In the genomic region with DNA sequence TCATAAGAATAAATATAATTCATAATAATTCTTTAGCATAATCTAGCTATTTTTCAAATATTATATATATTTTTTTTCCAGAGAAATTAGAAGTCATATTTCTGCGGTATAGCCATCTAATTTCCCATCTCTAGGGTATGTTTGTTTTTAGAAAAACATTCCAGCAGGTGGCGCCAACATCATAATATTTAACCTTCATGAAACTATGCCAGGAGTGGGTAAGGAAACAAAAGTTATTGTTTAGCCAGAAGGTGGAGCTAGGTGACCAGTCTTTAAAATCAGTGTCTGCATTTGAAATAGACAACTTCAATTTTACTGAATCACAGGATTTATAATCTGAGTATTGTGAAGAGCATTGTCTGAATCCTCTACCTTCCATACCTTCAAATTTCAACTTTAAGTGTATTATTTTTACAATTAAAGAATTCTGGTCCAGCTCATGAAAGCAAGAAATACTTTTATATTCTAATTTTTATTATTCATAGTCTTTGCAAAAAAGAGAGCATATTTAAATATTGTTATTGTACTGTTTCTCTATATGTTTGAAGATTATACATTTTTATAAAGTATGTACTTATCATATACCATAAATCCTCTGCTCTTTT, we compare ENCODE assay signal across 9 cellular contexts. TPM values are rescaled to one million over a fixed set of nuclear protein-coding genes. Genes with fewer than 3 reads are reported as not detected.
A peak's percentile ranks its signal among the peaks of the same experiment; 100 is the strongest.
DNase-seq lines count a peak whose midpoint lies in the region; ATAC-seq, FAIRE-seq and TF ChIP-seq lines count a peak whose summit lies in the region.
"Had no signal": no experiment of that assay in that cellular context is flagged by ENCODE, and none has a peak within 500 bp of the region (broad histone marks: within the 10 kb centered on the region; RNA-seq: fewer than 3 reads in every experiment).

No MANE protein-coding gene starts in this region.

- H3K9me3 ChIP-seq in MG63 (no peaks in the 10 kb centered on the region), pancreas (no peaks in the 10 kb centered on the region), aorta (ENCODE audit: control insufficient read depth, low read length) (no peaks in the 10 kb centered on the region)

- H3K4me1 ChIP-seq in pancreas (no peaks in the 10 kb centered on the region), aorta (ENCODE audit: control insufficient read depth in 1 of 2, insufficient read depth in 2 of 2, low read length in 2 of 2) (no peaks in the 10 kb centered on the region)

- H3K36me3 Mint-ChIP-seq in activated T-helper 1 cell treated with anti-CD3 and anti-CD28 coated beads, Interleukin-12 subunit alpha, Interleukin-12 subunit beta, Interleukin-2, Interleukin-4 antibody, amounts not matched to agents 30 ng/mL and 10 ng/mL and 1 ng/mL, durations not matched to agents 14 hours and 24 hours and 36 hours (ENCODE audit: low read depth), result no peaks in the 10 kb centered on the region

- H3K36me3 ChIP-seq in MG63 (no peaks in the 10 kb centered on the region), pancreas (no peaks in the 10 kb centered on the region), aorta (ENCODE audit: control insufficient read depth in 1 of 2, insufficient read depth in 2 of 2, low read length in 1 of 2) (no peaks in the 10 kb centered on the region)

- TF ChIP-seq CTCF in GM12872 (IDR thresholded peaks at IDR 0.05; ENCODE audit: insufficient read depth, low read depth, low read length), result peak; percentile 58
- TF ChIP-seq CTCF in foreskin fibroblast (IDR thresholded peaks at IDR 0.05; ENCODE audit: low read depth, low read length), result peak; percentile 63
- TF ChIP-seq CTCF in pancreas (IDR thresholded peaks at IDR 0.05), result peak; percentile 50 to 78 (median 65)

- 1 to 3% methylated on average over 2 of the region's 2 CpGs for WGBS in pancreas, 2 donors
- WGBS in aorta, 2 donors, result 1 to 3% methylated on average over 2 of the region's 2 CpGs

- peak; percentile 44 for DNase-seq in HEK293T (ENCODE audit: extremely low spot score)
- peak; percentile 5 for DNase-seq in MG63
- peak; percentile 73 for DNase-seq in RPMI7951 (ENCODE audit: low read depth)
- DNase-seq in activated T-helper 1 cell treated with anti-CD3 and anti-CD28 coated beads, Interleukin-12 subunit alpha, Interleukin-12 subunit beta, Interleukin-2, Interleukin-4 antibody, amounts not matched to agents 30 ng/mL and 10 ng/mL and 1 ng/mL, durations not matched to agents 14 hours and 24 hours and 36 hours (ENCODE audit: low spot score), result peak; percentile 48
- peak; percentile 52 to 85 for DNase-seq in foreskin fibroblast
- DNase-seq in pancreas, result peak in 5 of 6 donors; percentile 50 to 76 (median 59)
- no peak for DNase-seq in aorta

- ATAC-seq in pancreas (peak; percentile 86 to 99 (median 96)), aorta (ENCODE audit: low FRiP score) (peak; percentile 85)

- H3K4me3 Mint-ChIP-seq in activated T-helper 1 cell treated with anti-CD3 and anti-CD28 coated beads, Interleukin-12 subunit alpha, Interleukin-12 subunit beta, Interleukin-2, Interleukin-4 antibody, amounts not matched to agents 30 ng/mL and 10 ng/mL and 1 ng/mL, durations not matched to agents 14 hours and 24 hours and 36 hours, result no peak overlapping the region

- H3K27me3 Mint-ChIP-seq in activated T-helper 1 cell treated with anti-CD3 and anti-CD28 coated beads, Interleukin-12 subunit alpha, Interleukin-12 subunit beta, Interleukin-2, Interleukin-4 antibody, amounts not matched to agents 30 ng/mL and 10 ng/mL and 1 ng/mL, durations not matched to agents 14 hours and 24 hours and 36 hours (ENCODE audit: insufficient read depth), result no peaks in the 10 kb centered on the region

- H3K27me3 ChIP-seq in MG63 (no peaks in the 10 kb centered on the region), pancreas (no peaks in the 10 kb centered on the region), aorta (ENCODE audit: control insufficient read depth in 1 of 2, insufficient read depth in 2 of 2, low read length in 1 of 2) (no peaks in the 10 kb centered on the region)

- no peak overlapping the region for H3K4me3 ChIP-seq in MG63
- H3K4me3 ChIP-seq in foreskin fibroblast (ENCODE audit: low read depth in 1 of 2, low read length in 2 of 2), result no peak overlapping the region
- no peak overlapping the region for H3K4me3 ChIP-seq in pancreas
- H3K4me3 ChIP-seq in aorta (ENCODE audit: low read length in 2 of 2), result no peak overlapping the region
- H3K4me3 ChIP-seq: skin epidermis had no signal

- CTCF ChIA-PET in HEK293T (lab: Yijun Ruan, JAX), result interaction anchor here (0.7 to 1.2 kb wide), 5 partner anchors 16 to 255 kb away, joined by 3 to 5 read pairs (median 4); a partner anchor contains a TSS

- H3K9me3 Mint-ChIP-seq in activated T-helper 1 cell treated with anti-CD3 and anti-CD28 coated beads, Interleukin-12 subunit alpha, Interleukin-12 subunit beta, Interleukin-2, Interleukin-4 antibody, amounts not matched to agents 30 ng/mL and 10 ng/mL and 1 ng/mL, durations not matched to agents 14 hours and 24 hours and 36 hours, result no peaks in the 10 kb centered on the region

- no peak overlapping the region for H3K27ac ChIP-seq in pancreas
- H3K27ac ChIP-seq in aorta (ENCODE audit: low read depth in 1 of 2, low read length in 2 of 2), result no peak overlapping the region
- H3K27ac ChIP-seq: skin epidermis had no signal

- no peaks in the 10 kb centered on the region for H3K4me1 Mint-ChIP-seq in activated T-helper 1 cell treated with anti-CD3 and anti-CD28 coated beads, Interleukin-12 subunit alpha, Interleukin-12 subunit beta, Interleukin-2, Interleukin-4 antibody, amounts not matched to agents 30 ng/mL and 10 ng/mL and 1 ng/mL, durations not matched to agents 14 hours and 24 hours and 36 hours (ENCODE audit: low read depth)

- intact Hi-C loops in activated T-helper 1 cell treated with anti-CD3 and anti-CD28 coated beads, Interleukin-12 subunit alpha, Interleukin-12 subunit beta, Interleukin-2, Interleukin-4 antibody, amounts not matched to agents 30 ng/mL and 10 ng/mL and 1 ng/mL, durations not matched to agents 14 hours and 24 hours and 36 hours (cut with micrococcal nuclease), result loop anchor here (2.0 to 10.0 kb wide), 3 partner anchors 47 to 669 kb away; a partner anchor contains a TSS
- intact Hi-C loops in pancreas (cut with DNase I) (no loop called here), aorta (cut with DNase I) (no loop called here)

- FAIRE-seq in pancreas (lab: Jason Lieb, UNC), result peak; percentile 98

- POLR2A ChIA-PET in HEK293T (lab: Yijun Ruan, JAX), result no interaction called here

- H3K27ac Mint-ChIP-seq in activated T-helper 1 cell treated with anti-CD3 and anti-CD28 coated beads, Interleukin-12 subunit alpha, Interleukin-12 subunit beta, Interleukin-2, Interleukin-4 antibody, amounts not matched to agents 30 ng/mL and 10 ng/mL and 1 ng/mL, durations not matched to agents 14 hours and 24 hours and 36 hours, result no peak overlapping the region

TF ChIP-seq in HEK293T, 16 proteins besides CTCF, POLR2A, EP300 and RAD21:
- no peak for TF ChIP-seq FOXA1 (IDR thresholded peaks at IDR 0.05)
- TF ChIP-seq LEF1 (IDR thresholded peaks at IDR 0.05; ENCODE audit: borderline replicate concordance), result no peak
- TF ChIP-seq ELF4 (IDR thresholded peaks at IDR 0.05), result no peak
- TF ChIP-seq HDGF (IDR thresholded peaks at IDR 0.05; ENCODE audit: borderline replicate concordance), result no peak
- TF ChIP-seq SP1 (IDR thresholded peaks at IDR 0.05), result no peak
- no peak for TF ChIP-seq BHLHE40 (IDR thresholded peaks at IDR 0.05; ENCODE audit: borderline replicate concordance)
- TF ChIP-seq TARDBP (IDR thresholded peaks at IDR 0.05), result no peak
- TF ChIP-seq, protein P1, sequence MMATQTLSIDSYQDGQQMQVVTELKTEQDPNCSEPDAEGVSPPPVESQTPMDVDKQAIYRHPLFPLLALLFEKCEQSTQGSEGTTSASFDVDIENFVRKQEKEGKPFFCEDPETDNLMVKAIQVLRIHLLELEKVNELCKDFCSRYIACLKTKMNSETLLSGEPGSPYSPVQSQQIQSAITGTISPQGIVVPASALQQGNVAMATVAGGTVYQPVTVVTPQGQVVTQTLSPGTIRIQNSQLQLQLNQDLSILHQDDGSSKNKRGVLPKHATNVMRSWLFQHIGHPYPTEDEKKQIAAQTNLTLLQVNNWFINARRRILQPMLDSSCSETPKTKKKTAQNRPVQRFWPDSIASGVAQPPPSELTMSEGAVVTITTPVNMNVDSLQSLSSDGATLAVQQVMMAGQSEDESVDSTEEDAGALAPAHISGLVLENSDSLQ (IDR thresholded peaks at IDR 0.05), result no peak
- no peak for TF ChIP-seq CTBP1 (IDR thresholded peaks at IDR 0.05; ENCODE audit: borderline replicate concordance)
- no peak for TF ChIP-seq ARNT (IDR thresholded peaks at IDR 0.05)
- TF ChIP-seq NFRKB (IDR thresholded peaks at IDR 0.05), result no peak
- TF ChIP-seq FOXK2 (IDR thresholded peaks at IDR 0.05), result no peak
- TF ChIP-seq L3MBTL2 (conservative IDR thresholded peaks at IDR 0.05), result no peak
- TF ChIP-seq FOXM1 (IDR thresholded peaks at IDR 0.05; ENCODE audit: borderline replicate concordance), result no peak
- TF ChIP-seq ZNF384 (IDR thresholded peaks at IDR 0.05), result no peak
- TF ChIP-seq SUZ12 (IDR thresholded peaks at IDR 0.05), result no peak

RNA-seq across cellular contexts. Expression of a gene that starts 15.7 kb away (rescaled TPM):
- total RNA-seq in MG63 (2014; rRNA removed; shearing (Covaris generic); ENCODE audit: low replicate concordance), result not detected in 2 replicates
- total RNA-seq in RPMI7951 (2014; rRNA removed; shearing (Covaris generic)), result not detected in 2 replicates
- total RNA-seq in activated T-helper 1 cell treated with anti-CD3 and anti-CD28 coated beads, Interleukin-12 subunit alpha, Interleukin-12 subunit beta, Interleukin-2, Interleukin-4 antibody, amounts not matched to agents 30 ng/mL and 10 ng/mL and 1 ng/mL, durations not matched to agents 14 hours and 24 hours and 36 hours, result not detected in 2 replicates
- total RNA-seq in pancreas (not detected), aorta (not detected)
- polyA plus RNA-seq in pancreas (not detected), aorta (not detected)

RNA-seq across cellular contexts. Expression of a gene that starts 46.4 kb away (rescaled TPM):
- 4.2 and 23.0 TPM in 2 replicates for total RNA-seq in MG63 (2014; rRNA removed; shearing (Covaris generic); ENCODE audit: low replicate concordance)
- 5.9 and 8.8 TPM in 2 replicates for total RNA-seq in RPMI7951 (2014; rRNA removed; shearing (Covaris generic))
- total RNA-seq in activated T-helper 1 cell treated with anti-CD3 and anti-CD28 coated beads, Interleukin-12 subunit alpha, Interleukin-12 subunit beta, Interleukin-2, Interleukin-4 antibody, amounts not matched to agents 30 ng/mL and 10 ng/mL and 1 ng/mL, durations not matched to agents 14 hours and 24 hours and 36 hours, result 45.1 and 47.5 TPM in 2 replicates
- 10 to 100 TPM in 5 of 6 donors, 1 to 10 TPM in 1; 8.9 to 20.6 (median 15.2) TPM for total RNA-seq in pancreas
- 10 to 100 TPM in 1 of 2 donors, 1 to 10 TPM in 1; 8.8 to 16.0 TPM for polyA plus RNA-seq in pancreas
- total RNA-seq in aorta, result 10 to 100 TPM; 13.5 to 19.9 TPM
- 10 to 100 TPM; 12.5 to 28.4 TPM for polyA plus RNA-seq in aorta

Comparison
In these comparisons a context has a peak if more than half of its experiments do, and no peak if none do; other contexts are left out.
1. DNase-seq: peak in HEK293T (single experiment), MG63 (single experiment), RPMI7951 (single experiment), activated T-helper 1 cell treated with anti-CD3 and anti-CD28 coated beads, Interleukin-12 subunit alpha, Interleukin-12 subunit beta, Interleukin-2, Interleukin-4 antibody, amounts not matched to agents 30 ng/mL and 10 ng/mL and 1 ng/mL, durations not matched to agents 14 hours and 24 hours and 36 hours (single experiment), foreskin fibroblast (2 of 2) and pancreas (5 of 6); none in aorta (0 of 2).
2. Peak in every context shown above with its lines, with median percentiles within 50 percentile points of each other: CTCF ChIP-seq.